ENCODE assay signal across 13 cellular contexts in genomic region chr11:66292543-66293332, GRCh38. TPM values are rescaled to one million over a fixed set of nuclear protein-coding genes. Genes with fewer than 3 reads are reported as not detected.
A peak's percentile ranks its signal among the peaks of the same experiment; 100 is the strongest.
DNase-seq lines count a peak whose midpoint lies in the region; ATAC-seq and TF ChIP-seq lines count a peak whose summit lies in the region.
"Had no signal": no experiment of that assay in that cellular context is flagged by ENCODE, and none has a peak within 500 bp of the region (broad histone marks: within the 10 kb centered on the region; RNA-seq: fewer than 3 reads in every experiment).

No MANE protein-coding gene starts in this region.

- H3K4me3 Mint-ChIP-seq in CD8-positive, alpha-beta T cell: peak overlapping the region; percentile 70
- H3K4me3 Mint-ChIP-seq in nephron: peak overlapping the region; percentile 30 to 64 (median 51)
- no peak overlapping the region for H3K4me3 Mint-ChIP-seq in activated CD8-positive, alpha-beta memory T cell treated with anti-CD3 and anti-CD28 coated beads, Interleukin-2, amount 10 ng/mL, durations not matched to agents 7 days and 5 days

- H3K4me1 Mint-ChIP-seq in CD8-positive, alpha-beta T cell (ENCODE audit: low read depth): peaks cover 29% of the 10 kb centered on the region
- H3K4me1 Mint-ChIP-seq in nephron: peaks cover 16% of the 10 kb centered on the region
- peaks cover 31% of the 10 kb centered on the region for H3K4me1 Mint-ChIP-seq in activated CD8-positive, alpha-beta memory T cell treated with anti-CD3 and anti-CD28 coated beads, Interleukin-2, amount 10 ng/mL, durations not matched to agents 7 days and 5 days

- H3K27me3 ChIP-seq in CD8-positive, alpha-beta T cell (ENCODE audit: insufficient read depth, low read length): peaks cover 16% of the 10 kb centered on the region
- H3K27me3 ChIP-seq in HUES64 (ENCODE audit: insufficient read depth, low read length): peaks cover 37% of the 10 kb centered on the region
- H3K27me3 ChIP-seq: testis had no signal

- H3K27ac Mint-ChIP-seq in CD8-positive, alpha-beta T cell: no peak overlapping the region
- no peak overlapping the region for H3K27ac Mint-ChIP-seq in nephron
- H3K27ac Mint-ChIP-seq in activated CD8-positive, alpha-beta memory T cell treated with anti-CD3 and anti-CD28 coated beads, Interleukin-2, amount 10 ng/mL, durations not matched to agents 7 days and 5 days: no peak overlapping the region

- intact Hi-C loops in CD8-positive, alpha-beta T cell (cut with DNase I, micrococcal nuclease): loop anchor here in 1 of 2 experiments (10.0 kb wide), 1 partner anchor 52 kb away; the partner anchor contains the start of genes B4GAT1 and BRMS1

- H3K27ac ChIP-seq in CD8-positive, alpha-beta T cell (ENCODE audit: low read depth, low read length): no peak overlapping the region
- no peak overlapping the region for H3K27ac ChIP-seq in HUES64 (ENCODE audit: low read depth, low read length)
- H3K27ac ChIP-seq: testis had no signal

- 70% methylated on average over 17 of the region's 17 CpGs for WGBS in HUES64

- no peaks in the 10 kb centered on the region for H3K36me3 Mint-ChIP-seq in CD8-positive, alpha-beta T cell
- no peaks in the 10 kb centered on the region for H3K36me3 Mint-ChIP-seq in nephron (ENCODE audit: low read depth)
- no peaks in the 10 kb centered on the region for H3K36me3 Mint-ChIP-seq in activated CD8-positive, alpha-beta memory T cell treated with anti-CD3 and anti-CD28 coated beads, Interleukin-2, amount 10 ng/mL, durations not matched to agents 7 days and 5 days

- POLR2A ChIA-PET in CD8-positive, alpha-beta T cell (lab: Charles Lee): no interaction called here

- no peaks in the 10 kb centered on the region for H3K9me3 Mint-ChIP-seq in CD8-positive, alpha-beta T cell
- no peaks in the 10 kb centered on the region for H3K9me3 Mint-ChIP-seq in nephron
- no peaks in the 10 kb centered on the region for H3K9me3 Mint-ChIP-seq in activated CD8-positive, alpha-beta memory T cell treated with anti-CD3 and anti-CD28 coated beads, Interleukin-2, amount 10 ng/mL, durations not matched to agents 7 days and 5 days (ENCODE audit: low read depth)

- no peaks in the 10 kb centered on the region for H3K36me3 ChIP-seq in CD8-positive, alpha-beta T cell (ENCODE audit: insufficient read depth, low read length)
- H3K36me3 ChIP-seq in HUES64 (ENCODE audit: insufficient read depth, low read length): no peaks in the 10 kb centered on the region
- H3K36me3 ChIP-seq: adrenal gland had no signal

- ATAC-seq in CD8-positive, alpha-beta T cell: no peak
- ATAC-seq in HG03045 (IDR thresholded peaks at IDR 0.05; ENCODE audit: unreplicated experiment) (no peak), GM18907 (IDR thresholded peaks at IDR 0.05; ENCODE audit: unreplicated experiment) (no peak)
- ATAC-seq in activated CD8-positive, alpha-beta memory T cell treated with anti-CD3 and anti-CD28 coated beads, Interleukin-2, amount 10 ng/mL, durations not matched to agents 7 days and 5 days: no peak

- DNase-seq in CD8-positive, alpha-beta T cell: no peak
- DNase-seq in choroid plexus epithelial cell (ENCODE audit: low read depth) (no peak), germinal center (ENCODE audit: low spot score) (no peak)
- no peak for DNase-seq in activated CD8-positive, alpha-beta memory T cell treated with anti-CD3 and anti-CD28 coated beads, Interleukin-2, amount 10 ng/mL, durations not matched to agents 7 days and 5 days
- DNase-seq: NCI-H2029 treated with DMSO at 0.1 percent for 48 hours; stimulated activated CD4-positive, alpha-beta T cell treated with anti-CD3 and anti-CD28 coated beads, Interleukin-4, amount 100 ng/mL, for 1 hour; testis had no signal

- no peak overlapping the region for H3K4me3 ChIP-seq in CD8-positive, alpha-beta T cell (ENCODE audit: low read depth, low read length)
- H3K4me3 ChIP-seq in HUES64 (ENCODE audit: low read length) (peak overlapping the region; percentile 59), choroid plexus epithelial cell (ENCODE audit: low read depth, low read length) (peak overlapping the region; percentile 34)

- H3K27me3 Mint-ChIP-seq in CD8-positive, alpha-beta T cell (ENCODE audit: low read depth): peaks cover 17% of the 10 kb centered on the region
- H3K27me3 Mint-ChIP-seq in nephron (ENCODE audit: low read depth): peaks cover 69% of the 10 kb centered on the region
- H3K27me3 Mint-ChIP-seq in activated CD8-positive, alpha-beta memory T cell treated with anti-CD3 and anti-CD28 coated beads, Interleukin-2, amount 10 ng/mL, durations not matched to agents 7 days and 5 days: peaks cover 30% of the 10 kb centered on the region

- peaks cover 24% of the 10 kb centered on the region for H3K4me1 ChIP-seq in CD8-positive, alpha-beta T cell (ENCODE audit: insufficient read depth, low read length)
- H3K4me1 ChIP-seq in HUES64 (ENCODE audit: insufficient read depth, low read length): peaks cover 8% of the 10 kb centered on the region; the same call in 1 of the 2 replicates

- no peak for TF ChIP-seq CTCF in CD8-positive, alpha-beta T cell (IDR thresholded peaks at IDR 0.05)
- TF ChIP-seq CTCF in choroid plexus epithelial cell (conservative IDR thresholded peaks at IDR 0.05; ENCODE audit: low read depth, low read length): no peak
- TF ChIP-seq CTCF in nephron (IDR thresholded peaks at IDR 0.05; ENCODE audit: unreplicated experiment in 3 of 3): no peak

- H3K9me3 ChIP-seq in CD8-positive, alpha-beta T cell (ENCODE audit: low read length): no peaks in the 10 kb centered on the region
- no peaks in the 10 kb centered on the region for H3K9me3 ChIP-seq in HUES64 (ENCODE audit: insufficient read depth, low read depth, low read length)
- H3K9me3 ChIP-seq: adrenal gland, testis had no signal

- H3K9ac ChIP-seq in HUES64 (ENCODE audit: low read depth, low read length): no peak overlapping the region

- CTCF ChIA-PET in CD8-positive, alpha-beta T cell (lab: Charles Lee): no interaction called here
- CTCF ChIA-PET in activated CD8-positive, alpha-beta memory T cell treated with anti-CD3 and anti-CD28 coated beads, Interleukin-2, amount 10 ng/mL, durations not matched to agents 7 days and 5 days (lab: Charles Lee): no interaction called here

RNA-seq across cellular contexts. Expression of gene TMEM151A, which starts 1.0 kb away (rescaled TPM):
- total RNA-seq in CD8-positive, alpha-beta T cell: under 1 TPM; 0.19 to 0.31 TPM
- 0.80 TPM for polyA plus RNA-seq in HUES64 (2013, experiment 1 of 2)
- polyA plus RNA-seq in HUES64 (2013, experiment 2 of 2): 0.51 TPM
- not detected for total RNA-seq in activated CD8-positive, alpha-beta memory T cell treated with anti-CD3 and anti-CD28 coated beads, Interleukin-2, amount 10 ng/mL, durations not matched to agents 7 days and 5 days

RNA-seq across cellular contexts. Expression of gene YIF1A, which starts 3.8 kb away (rescaled TPM):
- 10 to 100 TPM; 16.8 to 17.1 TPM for total RNA-seq in CD8-positive, alpha-beta T cell
- polyA plus RNA-seq in HUES64 (2013, experiment 1 of 2): 49.8 TPM
- 44.6 TPM for polyA plus RNA-seq in HUES64 (2013, experiment 2 of 2)
- total RNA-seq in activated CD8-positive, alpha-beta memory T cell treated with anti-CD3 and anti-CD28 coated beads, Interleukin-2, amount 10 ng/mL, durations not matched to agents 7 days and 5 days: 10 to 100 TPM; 56.5 to 73.9 TPM

RNA-seq across cellular contexts. Expression of gene CNIH2, which starts 14.8 kb away (rescaled TPM):
- 1 to 10 TPM; 4.9 to 5.7 TPM for total RNA-seq in CD8-positive, alpha-beta T cell
- 23.5 TPM for polyA plus RNA-seq in HUES64 (2013, experiment 1 of 2)
- 29.1 TPM for polyA plus RNA-seq in HUES64 (2013, experiment 2 of 2)
- 1 to 10 TPM; 1.1 to 1.2 TPM for total RNA-seq in activated CD8-positive, alpha-beta memory T cell treated with anti-CD3 and anti-CD28 coated beads, Interleukin-2, amount 10 ng/mL, durations not matched to agents 7 days and 5 days
- total RNA-seq: omental fat pad had no signal

RNA-seq across cellular contexts. Expression of gene CD248, which starts 24.1 kb away (rescaled TPM):
- 10 to 100 TPM; 39.3 to 41.1 TPM for total RNA-seq in CD8-positive, alpha-beta T cell
- polyA plus RNA-seq in HUES64 (2013, experiment 1 of 2): 2.0 TPM
- polyA plus RNA-seq in HUES64 (2013, experiment 2 of 2): 2.9 TPM
- 10 to 100 TPM; 16.8 to 35.5 TPM for total RNA-seq in activated CD8-positive, alpha-beta memory T cell treated with anti-CD3 and anti-CD28 coated beads, Interleukin-2, amount 10 ng/mL, durations not matched to agents 7 days and 5 days

RNA-seq across cellular contexts. Expression of gene RAB1B, which starts 24.3 kb away (rescaled TPM):
- total RNA-seq in CD8-positive, alpha-beta T cell: 10 to 100 TPM; 34.4 to 36.3 TPM
- 99.4 TPM for polyA plus RNA-seq in HUES64 (2013, experiment 1 of 2)
- polyA plus RNA-seq in HUES64 (2013, experiment 2 of 2): 105 TPM
- total RNA-seq in activated CD8-positive, alpha-beta memory T cell treated with anti-CD3 and anti-CD28 coated beads, Interleukin-2, amount 10 ng/mL, durations not matched to agents 7 days and 5 days: 100 to 1,000 TPM; 146 to 155 TPM
